Comparison of ENCODE assay signal across 8 cellular contexts in the genomic region with DNA sequence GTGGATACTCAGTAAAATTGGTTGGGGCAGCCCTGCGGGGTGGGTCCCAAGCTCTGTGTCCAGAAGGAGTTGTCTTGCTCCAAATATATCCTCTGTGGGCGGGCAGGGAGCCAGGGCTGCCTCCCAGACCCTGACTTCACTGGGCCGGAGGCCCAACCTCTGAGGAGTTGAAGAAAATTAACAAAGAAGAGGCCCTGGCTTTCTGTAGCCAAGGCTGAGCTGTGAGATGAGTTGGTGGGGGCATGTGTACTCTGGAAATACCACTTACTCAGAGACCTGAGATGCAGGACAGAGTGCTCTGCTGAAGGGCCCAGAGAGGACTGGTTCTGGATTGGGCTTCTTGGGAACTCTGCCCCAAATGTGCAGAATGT.
DNase-seq lines count a peak whose midpoint lies in the region; ATAC-seq and TF ChIP-seq lines count a peak whose summit lies in the region.

No MANE protein-coding gene starts in this region.

- H3K4me3 ChIP-seq in cardiac fibroblast (replicated peaks in 1 of 2; ENCODE audit: low read depth in 2 of 2, low read length in 2 of 2), result no peak overlapping the region
- no peak overlapping the region for H3K4me3 ChIP-seq in right lobe of liver
- H3K4me3 ChIP-seq in upper lobe of left lung, result no peak overlapping the region

- H3K36me3 ChIP-seq in right lobe of liver (no peaks in the 10 kb centered on the region), upper lobe of left lung (no peaks in the 10 kb centered on the region)

- H3K36me3 Mint-ChIP-seq in activated naive CD4-positive, alpha-beta T cell treated with anti-CD3 and anti-CD28 coated beads for 36 hours (ENCODE audit: low read depth), result peaks cover 8% of the 10 kb centered on the region
- peaks cover 8 to 21% of the 10 kb centered on the region in 2 donors for H3K36me3 Mint-ChIP-seq in activated naive CD4-positive, alpha-beta T cell treated with anti-CD3 and anti-CD28 coated beads, Interleukin-2, amount 50 U/mL, for 72 hours

- ATAC-seq in activated naive CD4-positive, alpha-beta T cell treated with anti-CD3 and anti-CD28 coated beads, Interleukin-2, amount 50 U/mL, for 72 hours, result no peak
- ATAC-seq in right lobe of liver (no peak), upper lobe of left lung (ENCODE audit: low FRiP score in 2 of 2) (peak in 1 of 2 donors; percentile 64), HG02588 (IDR thresholded peaks at IDR 0.05; ENCODE audit: unreplicated experiment) (no peak), HG02840 (IDR thresholded peaks at IDR 0.05; ENCODE audit: low FRiP score, unreplicated experiment) (no peak)

- TF ChIP-seq CTCF in cardiac fibroblast (IDR thresholded peaks at IDR 0.05; ENCODE audit: low read depth, low read length) (no peak), right lobe of liver (IDR thresholded peaks at IDR 0.05) (no peak), upper lobe of left lung (IDR thresholded peaks at IDR 0.05) (no peak)

- no peak for DNase-seq in activated naive CD4-positive, alpha-beta T cell treated with anti-CD3 and anti-CD28 coated beads for 36 hours
- DNase-seq in activated naive CD4-positive, alpha-beta T cell treated with anti-CD3 and anti-CD28 coated beads, Interleukin-2, amount 50 U/mL, for 72 hours (ENCODE audit: low spot score in 2 of 2), result no peak
- peak; percentile 97 for DNase-seq in cardiac fibroblast (ENCODE audit: low read depth in 2 of 2)
- peak in 2 of 3 donors; percentile 55 to 58 for DNase-seq in right lobe of liver
- DNase-seq in upper lobe of left lung, result peak; percentile 35 to 79
- no peak for DNase-seq in activated CD4-positive, CD25-positive, alpha-beta regulatory T cell treated with anti-CD3 and anti-CD28 coated beads, Interleukin-2, amount 50 U/mL, for 72 hours

- no peaks in the 10 kb centered on the region for H3K9me3 ChIP-seq in right lobe of liver
- no peaks in the 10 kb centered on the region for H3K9me3 ChIP-seq in upper lobe of left lung

- H3K4me1 Mint-ChIP-seq in activated naive CD4-positive, alpha-beta T cell treated with anti-CD3 and anti-CD28 coated beads for 36 hours (ENCODE audit: low read depth), result peaks cover 39% of the 10 kb centered on the region

- TF ChIP-seq POLR2A in right lobe of liver (IDR thresholded peaks at IDR 0.05) (no peak), upper lobe of left lung (IDR thresholded peaks at IDR 0.05) (no peak)

- WGBS in right lobe of liver (ENCODE audit: insufficient coverage, low coverage, low lambda C conversion rate, missing lambda C conversion rate), result 79% methylated on average over 3 of the region's 3 CpGs
- WGBS in upper lobe of left lung, 2 donors, result 54 to 71% methylated on average over 3 of the region's 3 CpGs

- TF ChIP-seq EP300 in upper lobe of left lung (IDR thresholded peaks at IDR 0.05), result no peak

- H3K27me3 Mint-ChIP-seq in activated naive CD4-positive, alpha-beta T cell treated with anti-CD3 and anti-CD28 coated beads for 36 hours (ENCODE audit: low read depth), result no peaks in the 10 kb centered on the region

- H3K27me3 ChIP-seq in right lobe of liver (no peaks in the 10 kb centered on the region), upper lobe of left lung (no peaks in the 10 kb centered on the region)

- H3K4me3 Mint-ChIP-seq in activated naive CD4-positive, alpha-beta T cell treated with anti-CD3 and anti-CD28 coated beads for 36 hours, result no peak overlapping the region

- H3K4me1 ChIP-seq in right lobe of liver (peaks cover 0 to 6% (median 3%) of the 10 kb centered on the region in 4 donors), upper lobe of left lung (peaks cover 10 to 43% (median 25%) of the 10 kb centered on the region in 4 donors)

- CTCF ChIA-PET in activated naive CD4-positive, alpha-beta T cell treated with anti-CD3 and anti-CD28 coated beads for 36 hours (lab: Charles Lee), result interaction anchor here (0.6 to 3.3 kb wide), 8 partner anchors 13 to 796 kb away, joined by 3 to 31 read pairs (median 6); a partner anchor contains a TSS

- peak overlapping the region; percentile 97 for H3K27ac Mint-ChIP-seq in activated naive CD4-positive, alpha-beta T cell treated with anti-CD3 and anti-CD28 coated beads for 36 hours
- H3K27ac Mint-ChIP-seq in activated naive CD4-positive, alpha-beta T cell treated with anti-CD3 and anti-CD28 coated beads, Interleukin-2, amount 50 U/mL, for 72 hours, result peak overlapping the region in 1 of 2 donors; percentile 96

- H3K9me3 Mint-ChIP-seq in activated naive CD4-positive, alpha-beta T cell treated with anti-CD3 and anti-CD28 coated beads for 36 hours, result no peaks in the 10 kb centered on the region
- no peaks in the 10 kb centered on the region for H3K9me3 Mint-ChIP-seq in activated naive CD4-positive, alpha-beta T cell treated with anti-CD3 and anti-CD28 coated beads, Interleukin-2, amount 50 U/mL, for 72 hours

- H3K27ac ChIP-seq in right lobe of liver (peak overlapping the region in 1 of 3 donors; percentile 53), upper lobe of left lung (peak overlapping the region; percentile 78 to 86 (median 85))

- intact Hi-C loops in activated naive CD4-positive, alpha-beta T cell treated with anti-CD3 and anti-CD28 coated beads for 36 hours (cut with micrococcal nuclease), result no loop called here
- intact Hi-C loops in right lobe of liver (cut with DNase I), result no loop called here

Comparison
In these comparisons a context has a peak if more than half of its experiments do, and no peak if none do; other contexts are left out.
1. DNase-seq: peak in cardiac fibroblast (2 of 2), right lobe of liver (2 of 3) and upper lobe of left lung (2 of 2); none in activated naive CD4-positive, alpha-beta T cell treated with anti-CD3 and anti-CD28 coated beads for 36 hours (single experiment), activated naive CD4-positive, alpha-beta T cell treated with anti-CD3 and anti-CD28 coated beads, Interleukin-2, amount 50 U/mL, for 72 hours (0 of 2) and activated CD4-positive, CD25-positive, alpha-beta regulatory T cell treated with anti-CD3 and anti-CD28 coated beads, Interleukin-2, amount 50 U/mL, for 72 hours (single experiment).